ENCODE assay signal across 8 cellular contexts in the genomic region with DNA sequence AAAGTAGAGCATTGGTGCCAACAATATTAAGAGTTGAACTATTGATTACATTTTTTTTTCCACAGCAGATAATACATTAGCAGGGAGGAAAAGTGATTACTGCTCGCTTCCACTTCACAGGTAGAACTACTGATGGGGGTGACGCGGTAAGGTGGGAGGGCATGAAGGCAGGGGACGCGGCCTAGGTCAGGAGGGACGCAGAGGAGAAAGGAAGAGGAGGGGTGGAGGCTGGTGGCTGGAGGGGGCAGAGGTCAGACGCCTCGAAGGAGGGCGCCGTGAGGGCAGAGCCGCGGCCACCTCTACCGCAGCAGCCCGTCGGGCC. TPM values are rescaled to one million over a fixed set of nuclear protein-coding genes. Genes with fewer than 3 reads are reported as not detected.
A peak's percentile ranks its signal among the peaks of the same experiment; 100 is the strongest.
DNase-seq lines count a peak whose midpoint lies in the region; ATAC-seq and TF ChIP-seq lines count a peak whose summit lies in the region.

No MANE protein-coding gene starts in this region.

- peak overlapping the region in 1 of 3 donors; percentile 60 for H3K4me3 ChIP-seq in thyroid gland (replicated peaks in 1 of 3)

- intact Hi-C loops in thyroid gland (cut with DNase I): no loop called here

- H3K27me3 ChIP-seq in layer of hippocampus (ENCODE audit: control insufficient read depth, insufficient read depth, low read length) (no peaks in the 10 kb centered on the region), thyroid gland (no peaks in the 10 kb centered on the region)

- POLR2A ChIA-PET in GM10248 (lab: Yijun Ruan, JAX): no interaction called here

- no peaks in the 10 kb centered on the region for H3K9me3 ChIP-seq in thyroid gland

- no peaks in the 10 kb centered on the region for H3K9me3 Mint-ChIP-seq in activated CD8-positive, alpha-beta memory T cell treated with anti-CD3 and anti-CD28 coated beads, Interleukin-2, amount 10 ng/mL, durations not matched to agents 7 days and 5 days (ENCODE audit: low read depth)
- H3K9me3 Mint-ChIP-seq in activated T-helper 17 cell treated with anti-CD3 and anti-CD28 coated beads, Interleukin-2, amount 50 U/mL, for 72 hours: no peaks in the 10 kb centered on the region

- H3K27ac ChIP-seq in layer of hippocampus (ENCODE audit: low read depth, low read length) (peak overlapping the region; percentile 96), thyroid gland (peak overlapping the region; percentile 96 to 98 (median 98))

- H3K36me3 Mint-ChIP-seq in activated CD8-positive, alpha-beta memory T cell treated with anti-CD3 and anti-CD28 coated beads, Interleukin-2, amount 10 ng/mL, durations not matched to agents 7 days and 5 days: no peaks in the 10 kb centered on the region
- H3K36me3 Mint-ChIP-seq in activated T-helper 17 cell treated with anti-CD3 and anti-CD28 coated beads, Interleukin-2, amount 50 U/mL, for 72 hours (ENCODE audit: low read depth): no peaks in the 10 kb centered on the region

- H3K4me3 Mint-ChIP-seq in activated CD8-positive, alpha-beta memory T cell treated with anti-CD3 and anti-CD28 coated beads, Interleukin-2, amount 10 ng/mL, durations not matched to agents 7 days and 5 days: peak overlapping the region; percentile 77
- peak overlapping the region; percentile 85 for H3K4me3 Mint-ChIP-seq in activated T-helper 17 cell treated with anti-CD3 and anti-CD28 coated beads, Interleukin-2, amount 50 U/mL, for 72 hours

- ATAC-seq in activated CD8-positive, alpha-beta memory T cell treated with anti-CD3 and anti-CD28 coated beads, Interleukin-2, amount 10 ng/mL, durations not matched to agents 7 days and 5 days: peak; percentile 21
- ATAC-seq in activated T-helper 17 cell treated with anti-CD3 and anti-CD28 coated beads, Interleukin-2, amount 50 U/mL, for 72 hours (replicated peaks): peak; percentile 30

- H3K36me3 ChIP-seq in thyroid gland: no peaks in the 10 kb centered on the region

- peaks cover 13 to 24% of the 10 kb centered on the region in 2 donors for H3K4me1 ChIP-seq in thyroid gland

- CTCF ChIA-PET in activated CD8-positive, alpha-beta memory T cell treated with anti-CD3 and anti-CD28 coated beads, Interleukin-2, amount 10 ng/mL, durations not matched to agents 7 days and 5 days (lab: Charles Lee): interaction anchor here (0.6 to 2.8 kb wide), 7 partner anchors 10 to 150 kb away, joined by 3 to 11 read pairs (median 4); partner anchors contain the start of gene HSPH1
- CTCF ChIA-PET in GM10248 (lab: Yijun Ruan, JAX): interaction anchor here (0.8 to 2.0 kb wide), 9 partner anchors 9 to 225 kb away, joined by 3 to 11 read pairs (median 3); no protein-coding TSS in a partner anchor

- no peak for TF ChIP-seq POLR2A in thyroid gland (IDR thresholded peaks at IDR 0.05)

- peaks cover 22% of the 10 kb centered on the region for H3K4me1 Mint-ChIP-seq in activated CD8-positive, alpha-beta memory T cell treated with anti-CD3 and anti-CD28 coated beads, Interleukin-2, amount 10 ng/mL, durations not matched to agents 7 days and 5 days
- H3K4me1 Mint-ChIP-seq in activated T-helper 17 cell treated with anti-CD3 and anti-CD28 coated beads, Interleukin-2, amount 50 U/mL, for 72 hours: peaks cover 19% of the 10 kb centered on the region

- peaks cover 6% of the 10 kb centered on the region for H3K27me3 Mint-ChIP-seq in activated CD8-positive, alpha-beta memory T cell treated with anti-CD3 and anti-CD28 coated beads, Interleukin-2, amount 10 ng/mL, durations not matched to agents 7 days and 5 days
- H3K27me3 Mint-ChIP-seq in activated T-helper 17 cell treated with anti-CD3 and anti-CD28 coated beads, Interleukin-2, amount 50 U/mL, for 72 hours: no peaks in the 10 kb centered on the region

- 13 to 18% methylated on average over 12 to 14 of the region's 15 CpGs for WGBS in thyroid gland, 2 donors

- TF ChIP-seq CTCF in thyroid gland (IDR thresholded peaks at IDR 0.05) (no peak), GM10248 (IDR thresholded peaks at IDR 0.05; ENCODE audit: control extremely low read depth, extremely low read depth, low read depth, missing control alignments) (no peak)

- peak overlapping the region; percentile 78 for H3K27ac Mint-ChIP-seq in activated CD8-positive, alpha-beta memory T cell treated with anti-CD3 and anti-CD28 coated beads, Interleukin-2, amount 10 ng/mL, durations not matched to agents 7 days and 5 days
- peak overlapping the region; percentile 85 for H3K27ac Mint-ChIP-seq in activated T-helper 17 cell treated with anti-CD3 and anti-CD28 coated beads, Interleukin-2, amount 50 U/mL, for 72 hours

- DNase-seq in activated CD8-positive, alpha-beta memory T cell treated with anti-CD3 and anti-CD28 coated beads, Interleukin-2, amount 10 ng/mL, durations not matched to agents 7 days and 5 days: no peak
- no peak for DNase-seq in activated CD8-positive, alpha-beta memory T cell treated with anti-CD3 and anti-CD28 coated beads, Interleukin-2, amount 50 U/mL, for 4 hours
- DNase-seq in thyroid gland: no peak
- DNase-seq in GM10248 (ENCODE audit: extremely low spot score): no peak
- DNase-seq in RPMI8226: no peak
- DNase-seq in stimulated activated naive CD4-positive, alpha-beta T cell treated with Interleukin-2 at 50 U/mL for 16 hours (lab: John Stamatoyannopoulos, UW): no peak

RNA-seq across cellular contexts. Expression of gene B3GLCT, which starts 0.3 kb away (rescaled TPM):
- total RNA-seq in activated CD8-positive, alpha-beta memory T cell treated with anti-CD3 and anti-CD28 coated beads, Interleukin-2, amount 10 ng/mL, durations not matched to agents 7 days and 5 days: 1 to 10 TPM; 4.2 to 4.9 TPM
- total RNA-seq in activated T-helper 17 cell treated with anti-CD3 and anti-CD28 coated beads, Interleukin-2, amount 50 U/mL, for 72 hours: 1 to 10 TPM; 4.1 to 4.6 TPM
- 10 to 100 TPM; 10.8 to 14.0 (median 11.8) TPM for total RNA-seq in thyroid gland

RNA-seq across cellular contexts. Expression of gene HSPH1, which starts 37.8 kb away (rescaled TPM):
- total RNA-seq in activated CD8-positive, alpha-beta memory T cell treated with anti-CD3 and anti-CD28 coated beads, Interleukin-2, amount 10 ng/mL, durations not matched to agents 7 days and 5 days: 100 to 1,000 TPM; 141 to 202 TPM
- 100 to 1,000 TPM; 128 to 303 TPM for total RNA-seq in activated T-helper 17 cell treated with anti-CD3 and anti-CD28 coated beads, Interleukin-2, amount 50 U/mL, for 72 hours
- 10 to 100 TPM; 38.3 to 56.3 (median 48.7) TPM for total RNA-seq in thyroid gland
